ENCODE assay signal across 1 cellular context in genomic region chr16:566475-567361, GRCh38.
TF ChIP-seq lines count a peak whose summit lies in the region.

Gene NHLRC4 (plus strand): TSS chr16:567005. CDS start chr16:568048, 1,043 bp downstream.

TF ChIP-seq in K562, 482 proteins besides CTCF, POLR2A, EP300 and RAD21 (continued from another document):
- no peak; the same call in 1 of the 2 replicates for TF ChIP-seq ZNF395 (CRISPR knock-in tag; IDR thresholded peaks at IDR 0.05)
- TF ChIP-seq MAZ (CRISPR knock-in tag; conservative IDR thresholded peaks at IDR 0.05 in 1 of 2, IDR thresholded peaks at IDR 0.05 in 1 of 2): peak; percentile 71 to 84
- TF ChIP-seq CTCFL (IDR thresholded peaks at IDR 0.05; ENCODE audit: borderline replicate concordance, insufficient read depth, low read depth, low read length, poor library complexity, severe bottlenecking): no peak
- no peak for TF ChIP-seq ATF6 (CRISPR knock-in tag; IDR thresholded peaks at IDR 0.05)
- no peak for TF ChIP-seq PRMT5 (CRISPR knock-in tag; IDR thresholded peaks at IDR 0.05)
- TF ChIP-seq ZNF696 (CRISPR knock-in tag; conservative IDR thresholded peaks at IDR 0.05): no peak
- no peak for TF ChIP-seq ZNF224 (CRISPR knock-in tag; IDR thresholded peaks at IDR 0.05)
- no peak for TF ChIP-seq EZH2 (IDR thresholded peaks at IDR 0.05; ENCODE audit: borderline replicate concordance, low read depth, low read length)
- TF ChIP-seq PURB (CRISPR knock-in tag; IDR thresholded peaks at IDR 0.05; ENCODE audit: low read depth): no peak
- no peak for TF ChIP-seq BCLAF1 (IDR thresholded peaks at IDR 0.05; ENCODE audit: borderline replicate concordance in 1 of 2, control insufficient read depth in 1 of 2, low read depth in 2 of 2, low read length in 1 of 2)
- TF ChIP-seq HNRNPL (IDR thresholded peaks at IDR 0.05; ENCODE audit: low read depth, low read length): no peak
- peak; percentile 82 for TF ChIP-seq MTA1 (IDR thresholded peaks at IDR 0.05; ENCODE audit: borderline replicate concordance)
- no peak for TF ChIP-seq ZNF277 (CRISPR knock-in tag; IDR thresholded peaks at IDR 0.05; ENCODE audit: borderline replicate concordance)
